In genomic region chr6:32975886-32976285, GRCh38 we compare ENCODE assay signal across 11 cellular contexts. TPM values are rescaled to one million over a fixed set of nuclear protein-coding genes. Genes with fewer than 3 reads are reported as not detected.
A peak's percentile ranks its signal among the peaks of the same experiment; 100 is the strongest.
DNase-seq lines count a peak whose midpoint lies in the region; ATAC-seq and TF ChIP-seq lines count a peak whose summit lies in the region.
"Had no signal": no experiment of that assay in that cellular context is flagged by ENCODE, and none has a peak within 500 bp of the region (broad histone marks: within the 10 kb centered on the region; RNA-seq: fewer than 3 reads in every experiment).

No MANE protein-coding gene starts in this region.

- no peaks in the 10 kb centered on the region for H3K27me3 ChIP-seq in SK-N-SH (ENCODE audit: insufficient read depth)
- no peaks in the 10 kb centered on the region for H3K27me3 ChIP-seq in colonic mucosa

- intact Hi-C loops in colonic mucosa (cut with DNase I) = no loop called here

- H3F3A ChIP-seq in SK-N-SH (replicated peaks; ENCODE audit: insufficient read depth) = peaks cover 79% of the 10 kb centered on the region

- 89% methylated on average over 2 of the region's 2 CpGs for WGBS in SK-N-SH (ENCODE audit: low lambda C conversion rate)

- CTCF ChIA-PET in SK-N-SH (lab: Yijun Ruan, JAX) = interaction anchor here (1.5 to 16.2 kb wide), 4 partner anchors 8 to 90 kb away, joined by 5 to 391 read pairs (median 104); partner anchors contain the start of gene HLA-DMB

- H2AFZ ChIP-seq in SK-N-SH (ENCODE audit: low read depth) = no peak overlapping the region

- no peak for TF ChIP-seq RAD21 in SK-N-SH (IDR thresholded peaks at IDR 0.05; ENCODE audit: low read length)

- H4K20me1 ChIP-seq in SK-N-SH (ENCODE audit: insufficient read depth) = peaks cover 88% of the 10 kb centered on the region

- no peak for DNase-seq in SK-N-SH
- no peak for DNase-seq in SK-N-MC (ENCODE audit: low read depth, low spot score)
- DNase-seq in epithelial cell of esophagus (ENCODE audit: low read depth) = no peak
- no peak for DNase-seq in retinal pigment epithelial cell (ENCODE audit: low read depth)
- DNase-seq in colonic mucosa = no peak
- DNase-seq in hippocampal formation (lab: John Stamatoyannopoulos, UW) = no peak
- DNase-seq: KBM-7, NCI-H82 had no signal

- H3K4me2 ChIP-seq in SK-N-SH = peak overlapping the region; percentile 94

- TF ChIP-seq CTCF in SK-N-SH (IDR thresholded peaks at IDR 0.05) = no peak
- TF ChIP-seq CTCF in epithelial cell of esophagus (IDR thresholded peaks at IDR 0.05; ENCODE audit: insufficient read depth, low read depth, low read length, missing control alignments) = no peak
- TF ChIP-seq CTCF in retinal pigment epithelial cell (conservative IDR thresholded peaks at IDR 0.05; ENCODE audit: low read depth, low read length) = no peak
- TF ChIP-seq CTCF in colonic mucosa (IDR thresholded peaks at IDR 0.05) = no peak

- ATAC-seq in SK-N-SH treated with all-trans-retinoic acid at 6 μM for 48 hours = no peak
- no peak for ATAC-seq in GM19452 (IDR thresholded peaks at IDR 0.05; ENCODE audit: unreplicated experiment)

- peak overlapping the region; percentile 92; the same call in 1 of the 2 replicates for H3K9ac ChIP-seq in SK-N-SH
- peak overlapping the region; percentile 94 for H3K9ac ChIP-seq in SK-N-MC (ENCODE audit: insufficient read length)
- H3K9ac ChIP-seq in colonic mucosa (ENCODE audit: low read depth in 2 of 2, low read length in 2 of 2) = no peak overlapping the region

- H3K9me3 ChIP-seq in SK-N-SH (no peaks in the 10 kb centered on the region), SK-N-MC (ENCODE audit: low read depth, low read length) (no peaks in the 10 kb centered on the region), colonic mucosa (no peaks in the 10 kb centered on the region)

- H3K9me2 ChIP-seq in SK-N-SH = no peaks in the 10 kb centered on the region

- POLR2A ChIA-PET in SK-N-SH (lab: Yijun Ruan, JAX) = no interaction called here

- H3K4me3 ChIP-seq in SK-N-SH (ENCODE audit: low read depth in 2 of 2, low read length in 1 of 2) = peak overlapping the region; percentile 62 to 88; a peak in 2 of 4 replicates
- peak overlapping the region; percentile 88 for H3K4me3 ChIP-seq in SK-N-MC
- H3K4me3 ChIP-seq in epithelial cell of esophagus (ENCODE audit: low read length) = peak overlapping the region; percentile 3
- peak overlapping the region; percentile 85 for H3K4me3 ChIP-seq in retinal pigment epithelial cell (ENCODE audit: low read length)
- H3K4me3 ChIP-seq in colonic mucosa = no peak overlapping the region

- no peak overlapping the region for H3K27ac ChIP-seq in SK-N-SH (ENCODE audit: low read depth in 2 of 2, low read length in 1 of 2)
- 0 out of 2 replicates have a peak overlapping the region, but pooled peaks have one; percentile 17 for H3K27ac ChIP-seq in SK-N-MC
- H3K27ac ChIP-seq in colonic mucosa = no peak overlapping the region

- TF ChIP-seq EP300 in SK-N-SH (IDR thresholded peaks at IDR 0.05; ENCODE audit: borderline replicate concordance in 1 of 2, low read depth in 1 of 2, low read length in 1 of 2) = no peak

- peaks cover 81 to 91% of the 10 kb centered on the region in 2 experiments for H3K36me3 ChIP-seq in SK-N-SH (replicated peaks in 1 of 2; ENCODE audit: control insufficient read depth in 1 of 2, insufficient read depth in 2 of 2, low read length in 1 of 2)
- peaks cover 87% of the 10 kb centered on the region for H3K36me3 ChIP-seq in SK-N-MC (ENCODE audit: insufficient read depth, low read length)
- H3K36me3 ChIP-seq in colonic mucosa = peaks cover 52% of the 10 kb centered on the region

- H3K79me2 ChIP-seq in SK-N-SH (ENCODE audit: insufficient read depth) = peaks cover 88% of the 10 kb centered on the region

- H3K4me1 ChIP-seq in SK-N-SH (ENCODE audit: control insufficient read depth in 1 of 2, insufficient read depth in 2 of 2, low read depth in 1 of 2, low read length in 1 of 2) = peaks cover 24 to 25% of the 10 kb centered on the region in 2 experiments
- peaks cover 34% of the 10 kb centered on the region for H3K4me1 ChIP-seq in colonic mucosa

TF ChIP-seq in SK-N-SH, 30 proteins besides CTCF, POLR2A, EP300 and RAD21 (continues in another document):
- TF ChIP-seq PBX3 (IDR thresholded peaks at IDR 0.05) (no peak), GATA2 (CRISPR knock-in tag; IDR thresholded peaks at IDR 0.05) (no peak), TEAD4 (IDR thresholded peaks at IDR 0.05; ENCODE audit: borderline replicate concordance, insufficient read depth) (no peak)

TF ChIP-seq in SK-N-SH treated with all-trans-retinoic acid at 6 μM for 48 hours, 23 proteins besides CTCF, POLR2A, EP300 and RAD21:
- no peak for TF ChIP-seq ARNTL (CRISPR knock-in tag; IDR thresholded peaks at IDR 0.05; ENCODE audit: borderline replicate concordance, low read depth)
- TF ChIP-seq TOX (CRISPR knock-in tag; IDR thresholded peaks at IDR 0.05; ENCODE audit: borderline replicate concordance) = no peak
- TF ChIP-seq TCF4 (CRISPR knock-in tag; IDR thresholded peaks at IDR 0.05; ENCODE audit: borderline replicate concordance) = no peak
- no peak for TF ChIP-seq ESRRG (CRISPR knock-in tag; IDR thresholded peaks at IDR 0.05)
- no peak for TF ChIP-seq POU6F1 (CRISPR knock-in tag; IDR thresholded peaks at IDR 0.05; ENCODE audit: borderline replicate concordance, low read depth)
- no peak for TF ChIP-seq BACH2 (CRISPR knock-in tag; IDR thresholded peaks at IDR 0.05; ENCODE audit: borderline replicate concordance)
- TF ChIP-seq ISL1 (CRISPR knock-in tag; IDR thresholded peaks at IDR 0.05) = no peak
- no peak for TF ChIP-seq ZNF565 (CRISPR knock-in tag; conservative IDR thresholded peaks at IDR 0.05; ENCODE audit: low read depth)
- TF ChIP-seq PATZ1 (CRISPR knock-in tag; IDR thresholded peaks at IDR 0.05; ENCODE audit: borderline replicate concordance) = no peak
- no peak for TF ChIP-seq ZNF8 (CRISPR knock-in tag; IDR thresholded peaks at IDR 0.05)
- no peak for TF ChIP-seq CREB5 (CRISPR knock-in tag; IDR thresholded peaks at IDR 0.05; ENCODE audit: low read depth)
- no peak for TF ChIP-seq ZFP3 (CRISPR knock-in tag; IDR thresholded peaks at IDR 0.05)
- no peak for TF ChIP-seq GLIS3 (CRISPR knock-in tag; IDR thresholded peaks at IDR 0.05)

RNA-seq across cellular contexts. Expression of gene BRD2, which starts 7.5 kb away (rescaled TPM):
- polyA plus RNA-seq in SK-N-SH (2012; rRNA removed) = 104 and 116 TPM in 2 replicates
- polyA plus RNA-seq in SK-N-SH (2012; cell fraction: cytosol; rRNA removed) = 87.9 and 91.4 TPM in 2 replicates
- 186 and 280 TPM in 2 replicates for polyA plus RNA-seq in SK-N-SH (2012; cell fraction: nucleus; rRNA removed)
- 100 to 1,000 TPM; 149 to 167 TPM for total RNA-seq in colonic mucosa

RNA-seq across cellular contexts. Expression of gene HLA-DMA, which starts 23.0 kb away (rescaled TPM):
- 1.2 and 1.5 TPM in 2 replicates for polyA plus RNA-seq in SK-N-SH (2012; rRNA removed)
- 0.75 and 1.3 TPM in 2 replicates for polyA plus RNA-seq in SK-N-SH (2012; cell fraction: cytosol; rRNA removed)
- polyA plus RNA-seq in SK-N-SH (2012; cell fraction: nucleus; rRNA removed) = 6.5 and 7.7 TPM in 2 replicates
- total RNA-seq in colonic mucosa = 10 to 100 TPM; 14.5 to 26.1 TPM

RNA-seq across cellular contexts. Expression of gene HLA-DOA, which starts 33.5 kb away (rescaled TPM):
- polyA plus RNA-seq in SK-N-SH (2012; rRNA removed) = not detected in 2 replicates
- not detected in 2 replicates for polyA plus RNA-seq in SK-N-SH (2012; cell fraction: cytosol; rRNA removed)
- not detected in 2 replicates for polyA plus RNA-seq in SK-N-SH (2012; cell fraction: nucleus; rRNA removed)
- total RNA-seq in colonic mucosa = 1 to 10 TPM; 1.6 to 4.3 TPM
- total RNA-seq: A172 had no signal

RNA-seq across cellular contexts. Expression of gene HLA-DMB, which starts 35.1 kb away (rescaled TPM):
- 0.10 TPM in 1 of 2 replicates, not detected in the other for polyA plus RNA-seq in SK-N-SH (2012; rRNA removed)
- 0.03 TPM in 1 of 2 replicates, not detected in the other for polyA plus RNA-seq in SK-N-SH (2012; cell fraction: cytosol; rRNA removed)
- polyA plus RNA-seq in SK-N-SH (2012; cell fraction: nucleus; rRNA removed) = 0.05 and 0.06 TPM in 2 replicates
- total RNA-seq in colonic mucosa = 10 to 100 TPM in 1 of 2 donors, 1 to 10 TPM in 1; 6.7 to 28.8 TPM
- total RNA-seq: A172 had no signal

Comparison
In these comparisons a context has a peak if more than half of its experiments do, and no peak if none do; other contexts are left out.
1. H3K9ac ChIP-seq: peak in SK-N-SH (single experiment) and SK-N-MC (single experiment); none in colonic mucosa (0 of 2).